In the genomic region with DNA sequence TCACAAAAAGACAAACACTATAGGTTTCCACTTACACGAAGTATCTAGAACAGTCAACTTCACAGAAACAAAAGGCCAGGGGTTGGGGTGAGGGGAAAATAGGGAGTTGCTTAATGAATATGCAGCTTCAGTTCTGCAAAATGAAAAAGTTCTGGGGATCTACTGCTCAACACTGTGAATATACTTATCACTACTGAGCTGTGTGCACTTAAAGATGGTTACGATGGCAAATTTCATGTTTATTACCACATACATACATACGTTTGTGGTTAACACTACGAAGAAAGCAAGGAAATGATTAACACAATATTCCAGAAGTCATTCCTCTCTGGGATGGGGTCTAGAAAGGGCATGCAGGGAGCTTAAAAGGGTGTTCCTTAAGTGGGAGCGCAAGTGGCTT, we compare ENCODE assay signal across 15 cellular contexts. TPM values are rescaled to one million over a fixed set of nuclear protein-coding genes. Genes with fewer than 3 reads are reported as not detected.
DNase-seq lines count a peak whose midpoint lies in the region; ATAC-seq, FAIRE-seq and TF ChIP-seq lines count a peak whose summit lies in the region.
"Had no signal": no experiment of that assay in that cellular context is flagged by ENCODE, and none has a peak within 500 bp of the region (broad histone marks: within the 10 kb centered on the region; RNA-seq: fewer than 3 reads in every experiment).

No MANE protein-coding gene starts in this region.

- H3K9me2 ChIP-seq in GM23338 (ENCODE audit: insufficient read depth): no peaks in the 10 kb centered on the region

- DNase-seq in GM23338 (ENCODE audit: low spot score) (no peak), RCC 7860 (ENCODE audit: low spot score) (peak; percentile 59), fibroblast of lung (ENCODE audit: low read depth in 2 of 2) (peak; percentile 39 to 48)
- DNase-seq in stimulated activated naive B cell treated with anti-CD40 and anti-IgM and Interleukin-4, amounts not matched to agents 10 μg/mL and 1 μg/mL and 100 μg/mL, for 72 hours: peak; percentile 15
- DNase-seq: activated CD4-positive, alpha-beta T cell treated with anti-CD3 and anti-CD28 coated beads, Interleukin-2, amount 50 U/mL, for 1 hour; Caco-2; OCI-M1; stimulated activated CD4-positive, alpha-beta T cell treated with anti-CD3 and anti-CD28 coated beads, Interleukin-12 subunit alpha, Interleukin-12 subunit beta, amount 100 ng/mL, for 4 hours; T-helper 2 cell; testis had no signal

- peaks cover 37% of the 10 kb centered on the region for H3K4me1 Mint-ChIP-seq in GM23338
- peaks cover 20 to 39% of the 10 kb centered on the region in 2 donors for H3K4me1 Mint-ChIP-seq in stimulated activated naive B cell treated with anti-CD40 and anti-IgM and Interleukin-4, amounts not matched to agents 10 μg/mL and 1 μg/mL and 100 μg/mL, for 72 hours

- H3K36me3 ChIP-seq in GM23338 (ENCODE audit: insufficient read depth) (no peaks in the 10 kb centered on the region), fibroblast of lung (ENCODE audit: control insufficient read depth, insufficient read depth, low read length) (no peaks in the 10 kb centered on the region)

- H2AFZ ChIP-seq in GM23338: no peak overlapping the region
- no peak overlapping the region for H2AFZ ChIP-seq in fibroblast of lung (ENCODE audit: low read length)

- H4K20me1 ChIP-seq in GM23338 (replicated peaks; ENCODE audit: insufficient read depth) (peaks cover 6% of the 10 kb centered on the region; the same call in 1 of the 2 replicates), fibroblast of lung (ENCODE audit: control insufficient read depth, extremely low read depth, insufficient read depth, low read length) (no peaks in the 10 kb centered on the region)

- H3K79me2 ChIP-seq in GM23338 (replicated peaks; ENCODE audit: insufficient read depth) (peaks cover 83% of the 10 kb centered on the region), fibroblast of lung (ENCODE audit: control insufficient read depth, insufficient read depth, low read length) (peaks cover 59% of the 10 kb centered on the region)

- ATAC-seq in GM23338: no peak
- ATAC-seq in stimulated activated naive B cell treated with anti-CD40 and anti-IgM and Interleukin-4, amounts not matched to agents 10 μg/mL and 1 μg/mL and 100 μg/mL, for 72 hours (replicated peaks): peak; percentile 82
- no peak for ATAC-seq in GM18858 (IDR thresholded peaks at IDR 0.05; ENCODE audit: unreplicated experiment)
- no peak for ATAC-seq in HG02938 (IDR thresholded peaks at IDR 0.05; ENCODE audit: unreplicated experiment)
- no peak for ATAC-seq in GM18502 (IDR thresholded peaks at IDR 0.05; ENCODE audit: poor library complexity, unreplicated experiment)

- H3K27ac Mint-ChIP-seq in GM23338: peak overlapping the region; percentile 82
- no peak overlapping the region for H3K27ac Mint-ChIP-seq in stimulated activated naive B cell treated with anti-CD40 and anti-IgM and Interleukin-4, amounts not matched to agents 10 μg/mL and 1 μg/mL and 100 μg/mL, for 72 hours

- H3K4me2 ChIP-seq in GM23338 (peak overlapping the region; percentile 35), fibroblast of lung (ENCODE audit: extremely low read depth, insufficient read depth, low read length) (no peak overlapping the region)

- no peaks in the 10 kb centered on the region for H3K9me3 ChIP-seq in fibroblast of lung (ENCODE audit: control insufficient read depth, insufficient read depth, low read depth, low read length)
- H3K9me3 ChIP-seq: Caco-2, testis had no signal

- H3K4me1 ChIP-seq in GM23338 (ENCODE audit: insufficient read depth): peaks cover 24% of the 10 kb centered on the region
- H3K4me1 ChIP-seq in fibroblast of lung (ENCODE audit: control insufficient read depth, extremely low read depth, insufficient read depth, low read length): peaks cover 10% of the 10 kb centered on the region
- H3K4me1 ChIP-seq: Caco-2, testis had no signal

- no peaks in the 10 kb centered on the region for H3K27me3 ChIP-seq in GM23338 (ENCODE audit: insufficient read depth)
- no peaks in the 10 kb centered on the region for H3K27me3 ChIP-seq in fibroblast of lung (ENCODE audit: control insufficient read depth, insufficient read depth, low read length)
- H3K27me3 ChIP-seq: testis had no signal

- H3K4me3 ChIP-seq in GM23338: 0 out of 2 replicates have a peak overlapping the region, but pooled peaks have one; percentile 7
- H3K4me3 ChIP-seq in fibroblast of lung (replicated peaks in 1 of 4; ENCODE audit: control extremely low read depth in 1 of 4, insufficient read depth in 1 of 4, low read depth in 3 of 4, low read length in 4 of 4): peak overlapping the region in 1 of 4 experiments; percentile 23
- H3K4me3 ChIP-seq: testis had no signal

- no peak for FAIRE-seq in RCC 7860 (lab: Jason Lieb, UNC)
- FAIRE-seq: bronchial epithelial cell had no signal

- no peak for TF ChIP-seq CTCF in GM23338 (conservative IDR thresholded peaks at IDR 0.05; ENCODE audit: low read depth in 2 of 2)
- no peak for TF ChIP-seq CTCF in fibroblast of lung (conservative IDR thresholded peaks at IDR 0.05 in 1 of 2, IDR thresholded peaks at IDR 0.05 in 1 of 2; ENCODE audit: low read depth in 1 of 2, low read length in 2 of 2)

- H3K4me3 Mint-ChIP-seq in GM23338: no peak overlapping the region
- H3K4me3 Mint-ChIP-seq in stimulated activated naive B cell treated with anti-CD40 and anti-IgM and Interleukin-4, amounts not matched to agents 10 μg/mL and 1 μg/mL and 100 μg/mL, for 72 hours: peak overlapping the region; percentile 69 to 75

- no peak overlapping the region for H3K9ac ChIP-seq in fibroblast of lung (ENCODE audit: insufficient read depth, low read length)

- H3K36me3 Mint-ChIP-seq in GM23338 (ENCODE audit: low read depth): no peaks in the 10 kb centered on the region
- no peaks in the 10 kb centered on the region for H3K36me3 Mint-ChIP-seq in stimulated activated naive B cell treated with anti-CD40 and anti-IgM and Interleukin-4, amounts not matched to agents 10 μg/mL and 1 μg/mL and 100 μg/mL, for 72 hours

- no peaks in the 10 kb centered on the region for H3F3A ChIP-seq in GM23338 (replicated peaks; ENCODE audit: low read depth)

- no peaks in the 10 kb centered on the region for H3K9me3 Mint-ChIP-seq in GM23338
- no peaks in the 10 kb centered on the region for H3K9me3 Mint-ChIP-seq in stimulated activated naive B cell treated with anti-CD40 and anti-IgM and Interleukin-4, amounts not matched to agents 10 μg/mL and 1 μg/mL and 100 μg/mL, for 72 hours

- no peak overlapping the region for H3K27ac ChIP-seq in GM23338 (ENCODE audit: low read depth)
- H3K27ac ChIP-seq in fibroblast of lung (ENCODE audit: insufficient read depth, low read length): no peak overlapping the region
- H3K27ac ChIP-seq: HL-60, testis had no signal

- peaks cover 2% of the 10 kb centered on the region for H3K27me3 Mint-ChIP-seq in GM23338 (ENCODE audit: insufficient read depth, low read depth, poor library complexity)
- H3K27me3 Mint-ChIP-seq in stimulated activated naive B cell treated with anti-CD40 and anti-IgM and Interleukin-4, amounts not matched to agents 10 μg/mL and 1 μg/mL and 100 μg/mL, for 72 hours: no peaks in the 10 kb centered on the region

TF ChIP-seq in GM23338, 12 proteins besides CTCF, POLR2A, EP300 and RAD21 (continues in another document):
- TF ChIP-seq POLR2AphosphoS5 (IDR thresholded peaks at IDR 0.05; ENCODE audit: low read depth): no peak

RNA-seq across cellular contexts. Expression of gene MBOAT2, which starts 19.3 kb away (rescaled TPM):
- total RNA-seq in GM23338 (2014; rRNA removed; shearing (Covaris generic)): 22.7 and 24.7 TPM in 2 replicates
- polyA plus RNA-seq in GM23338 (2016; fragmentation: Nextera tagmentation; extraction: Ambion mirVana) (8.2 and 15.9 TPM in 2 replicates), fibroblast of lung (44.8 and 68.3 TPM in 2 replicates)
- 36.0 and 46.4 TPM in 2 replicates for total RNA-seq in fibroblast of lung
- 32.3 and 42.0 TPM in 2 replicates for polyA plus RNA-seq in fibroblast of lung (2012)
- polyA minus RNA-seq in fibroblast of lung (ENCODE audit: low replicate concordance): 10.5 and 40.1 TPM in 2 replicates

Comparison
In these comparisons a context has a peak if more than half of its experiments do, and no peak if none do; other contexts are left out.
1. ATAC-seq: peak in stimulated activated naive B cell treated with anti-CD40 and anti-IgM and Interleukin-4, amounts not matched to agents 10 μg/mL and 1 μg/mL and 100 μg/mL, for 72 hours (2 of 2); none in GM23338 (single experiment), GM18858 (single experiment), HG02938 (single experiment) and GM18502 (single experiment).